ENCODE assay signal across 30 cellular contexts in genomic region chr7:11675163-11675562, GRCh38.
DNase-seq lines count a peak whose midpoint lies in the region; ATAC-seq and TF ChIP-seq lines count a peak whose summit lies in the region.
"Had no signal": no experiment of that assay in that cellular context is flagged by ENCODE, and none has a peak within 500 bp of the region (broad histone marks: within the 10 kb centered on the region; RNA-seq: fewer than 3 reads in every experiment).

No MANE protein-coding gene starts in this region.

- no peak for TF ChIP-seq POLR2A in sigmoid colon (IDR thresholded peaks at IDR 0.05)

- H3K4me3 ChIP-seq in sigmoid colon (no peak overlapping the region), upper lobe of right lung (no peak overlapping the region)
- H3K4me3 ChIP-seq: A549; BLaER1; BLaER1 treated with 17β-estradiol and CSF1 and Interleukin-3, amounts not matched to agents 10 nM and 100 nM had no signal

- no peak for ATAC-seq in upper lobe of right lung
- ATAC-seq: A549; CD8-positive, alpha-beta T cell had no signal

- H3K27me3 ChIP-seq in sigmoid colon = no peaks in the 10 kb centered on the region
- H3K27me3 ChIP-seq in upper lobe of right lung = no peaks in the 10 kb centered on the region
- H3K27me3 ChIP-seq: BE2C; BLaER1; BLaER1 treated with 17β-estradiol and CSF1 and Interleukin-3, amounts not matched to agents 10 nM and 100 nM had no signal

- DNase-seq in posterior vena cava (ENCODE audit: low spot score) (peak; percentile 50), sigmoid colon (peak; percentile 51), upper lobe of right lung (peak; percentile 26), retina (no peak), NCI-H1694 treated with DMSO at 0.1 percent for 48 hours (lab: John Stamatoyannopoulos, UW) (no peak)
- DNase-seq in activated CD8-positive, alpha-beta memory T cell treated with anti-CD3 and anti-CD28 coated beads, Interleukin-2, amount 50 U/mL, for 4 hours = no peak
- DNase-seq: 8988T; ACHN; AML-193; BE2C; C1 segment of cervical spinal cord; Caco-2; Calu3; CD4-positive, alpha-beta memory T cell; CD4-positive, alpha-beta T cell; CD4-positive, CD25-positive, alpha-beta regulatory T cell; CD8-positive, alpha-beta T cell; COR-L47; DMS 273 treated with DMSO at 0.1 percent for 48 hours; DMS153; DMS53; DMS79; DMS79 treated with DMSO at 0.1 percent for 48 hours; DND-41; EL had no signal

- TF ChIP-seq CTCF in sigmoid colon (IDR thresholded peaks at IDR 0.05) = no peak
- no peak for TF ChIP-seq CTCF in upper lobe of right lung (IDR thresholded peaks at IDR 0.05)

- H3K27ac ChIP-seq in sigmoid colon (no peak overlapping the region), upper lobe of right lung (no peak overlapping the region)
- H3K27ac ChIP-seq: 22Rv1; A549; BLaER1; BLaER1 treated with 17β-estradiol and CSF1 and Interleukin-3, amounts not matched to agents 10 nM and 100 nM; C4-2B had no signal

- intact Hi-C loops in posterior vena cava (cut with DNase I) = loop anchor here in 1 of 2 donors (5.0 kb wide), 1 partner anchor 227 kb away; no protein-coding TSS in a partner anchor
- intact Hi-C loops in sigmoid colon (cut with DNase I) = no loop called here
- intact Hi-C loops in upper lobe of right lung (cut with DNase I) = no loop called here

- H3K9me3 ChIP-seq in sigmoid colon (peaks cover 0 to 3% (median 2%) of the 10 kb centered on the region in 4 donors), upper lobe of right lung (no peaks in the 10 kb centered on the region)
- H3K9me3 ChIP-seq: BE2C, Caco-2 had no signal

- H3K4me1 ChIP-seq in sigmoid colon (no peaks in the 10 kb centered on the region), upper lobe of right lung (no peaks in the 10 kb centered on the region)
- H3K4me1 ChIP-seq: BE2C; BLaER1; BLaER1 treated with 17β-estradiol and CSF1 and Interleukin-3, amounts not matched to agents 10 nM and 100 nM; Caco-2 had no signal

- no peak for TF ChIP-seq EP300 in sigmoid colon (IDR thresholded peaks at IDR 0.05)

- 96% methylated on average over 5 of the region's 5 CpGs for WGBS in sigmoid colon, 2 donors

- H3K36me3 ChIP-seq in sigmoid colon = no peaks in the 10 kb centered on the region
- H3K36me3 ChIP-seq in upper lobe of right lung = no peaks in the 10 kb centered on the region
- H3K36me3 ChIP-seq: BE2C; BLaER1; BLaER1 treated with 17β-estradiol and CSF1 and Interleukin-3, amounts not matched to agents 10 nM and 100 nM had no signal

Comparison
In these comparisons a context has a peak if more than half of its experiments do, and no peak if none do; other contexts are left out.
1. DNase-seq: peak in posterior vena cava (single experiment), sigmoid colon (single experiment) and upper lobe of right lung (single experiment); none in retina (single experiment), activated CD8-positive, alpha-beta memory T cell treated with anti-CD3 and anti-CD28 coated beads, Interleukin-2, amount 50 U/mL, for 4 hours (single experiment) and NCI-H1694 treated with DMSO at 0.1 percent for 48 hours (single experiment).